ENCODE assay signal across 11 cellular contexts in genomic region chr2:9310827-9311226, GRCh38.
A peak's percentile ranks its signal among the peaks of the same experiment; 100 is the strongest.
DNase-seq lines count a peak whose midpoint lies in the region; ATAC-seq and TF ChIP-seq lines count a peak whose summit lies in the region.
"Had no signal": no experiment of that assay in that cellular context is flagged by ENCODE, and none has a peak within 500 bp of the region (broad histone marks: within the 10 kb centered on the region; RNA-seq: fewer than 3 reads in every experiment).

No MANE protein-coding gene starts in this region.

- H3K4me3 ChIP-seq in coronary artery = no peak overlapping the region
- H3K4me3 ChIP-seq in transverse colon = no peak overlapping the region

- DNase-seq in NCI-H69 (lab: John Stamatoyannopoulos, UW) (peak; percentile 11), coronary artery (ENCODE audit: low spot score) (no peak), mesenteric fat pad (ENCODE audit: low spot score) (peak; percentile 26), transverse colon (no peak), NCI-H1436 treated with DMSO at 0.1 percent for 48 hours (lab: John Stamatoyannopoulos, UW) (no peak), NCI-H510A treated with DMSO at 0.1 percent for 48 hours (lab: John Stamatoyannopoulos, UW) (no peak), nucleus accumbens (lab: John Stamatoyannopoulos, UW) (no peak)
- no peak for DNase-seq in effector memory CD8-positive, alpha-beta T cell
- DNase-seq: NCI-H1694 treated with DMSO at 0.1 percent for 48 hours; stimulated activated CD4-positive, alpha-beta T cell treated with anti-CD3 and anti-CD28 coated beads, Interleukin-2, amount 100 ng/mL, for 24 hours had no signal

- peaks cover 20 to 23% of the 10 kb centered on the region in 2 donors for H3K27me3 Mint-ChIP-seq in effector memory CD8-positive, alpha-beta T cell

- no peaks in the 10 kb centered on the region for H3K4me1 Mint-ChIP-seq in effector memory CD8-positive, alpha-beta T cell (ENCODE audit: low read depth in 2 of 2)
- H3K4me1 Mint-ChIP-seq: central memory CD8-positive, alpha-beta T cell had no signal

- H3K27ac ChIP-seq in coronary artery (peak overlapping the region; percentile 80 to 89), transverse colon (peak overlapping the region; percentile 70 to 84 (median 79))

- H3K9me3 Mint-ChIP-seq in effector memory CD8-positive, alpha-beta T cell = no peaks in the 10 kb centered on the region
- H3K9me3 Mint-ChIP-seq: central memory CD8-positive, alpha-beta T cell had no signal

- H3K4me1 ChIP-seq in transverse colon = peaks cover 16 to 34% (median 24%) of the 10 kb centered on the region in 4 donors

- TF ChIP-seq POLR2A in transverse colon (IDR thresholded peaks at IDR 0.05) = no peak

- intact Hi-C loops in transverse colon (cut with DNase I; ENCODE audit: low total_unique reads) = no loop called here

- no peaks in the 10 kb centered on the region for H3K36me3 ChIP-seq in transverse colon

- no peak overlapping the region for H3K27ac Mint-ChIP-seq in effector memory CD8-positive, alpha-beta T cell

- H3K9me3 ChIP-seq in transverse colon = no peaks in the 10 kb centered on the region

- no peaks in the 10 kb centered on the region for H3K27me3 ChIP-seq in transverse colon

- WGBS in transverse colon (ENCODE audit: low coverage in 1 of 2), 2 donors = 48 to 75% methylated on average over 1 to 2 of the region's 2 CpGs

- no peak for ATAC-seq in effector memory CD8-positive, alpha-beta T cell (replicated peaks)

- no peak for TF ChIP-seq EP300 in transverse colon (IDR thresholded peaks at IDR 0.05; ENCODE audit: low read depth)

- H3K4me3 Mint-ChIP-seq in effector memory CD8-positive, alpha-beta T cell = no peak overlapping the region
- H3K4me3 Mint-ChIP-seq: central memory CD8-positive, alpha-beta T cell had no signal

- no peaks in the 10 kb centered on the region for H3K36me3 Mint-ChIP-seq in effector memory CD8-positive, alpha-beta T cell (ENCODE audit: insufficient read depth)

- in situ Hi-C loops in transverse colon (cut with MboI; ENCODE audit: low pct_ligation_motif_present in 1 of 4, low pct_unique_long_range_greater_than_20kb in 1 of 4, low sequenced_read_pairs in 3 of 4) = no loop called here

- TF ChIP-seq CTCF in coronary artery (IDR thresholded peaks at IDR 0.05) = no peak
- TF ChIP-seq CTCF in transverse colon (IDR thresholded peaks at IDR 0.05) = no peak

Comparison
In these comparisons a context has a peak if more than half of its experiments do, and no peak if none do; other contexts are left out.
1. DNase-seq: peak in NCI-H69 (single experiment) and mesenteric fat pad (single experiment); none in coronary artery (single experiment), transverse colon (single experiment), NCI-H1436 treated with DMSO at 0.1 percent for 48 hours (single experiment), NCI-H510A treated with DMSO at 0.1 percent for 48 hours (single experiment), effector memory CD8-positive, alpha-beta T cell (0 of 3) and nucleus accumbens (0 of 56).